9 cellular contexts compared by ENCODE assay signal in the genomic region with DNA sequence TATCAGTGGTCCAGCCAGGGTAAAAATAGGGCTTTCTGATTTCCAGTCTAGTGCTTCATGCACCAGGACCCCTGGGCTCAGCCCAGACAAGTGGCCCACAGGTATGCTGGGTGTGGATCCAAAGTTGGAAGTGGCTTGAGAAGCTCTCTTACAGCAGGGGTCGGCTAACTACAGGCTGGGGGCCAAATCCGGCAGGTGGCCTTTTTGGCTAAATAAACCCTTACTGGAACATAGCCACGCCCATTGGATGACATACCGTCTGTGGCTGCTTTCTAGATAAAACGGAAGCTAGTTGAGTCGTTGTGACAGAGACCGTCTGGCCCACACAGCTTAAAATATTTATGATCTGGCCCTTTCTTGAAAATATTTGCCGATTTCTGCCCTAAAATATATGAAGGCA.
A peak's percentile ranks its signal among the peaks of the same experiment; 100 is the strongest.
DNase-seq lines count a peak whose midpoint lies in the region; ATAC-seq and TF ChIP-seq lines count a peak whose summit lies in the region.
"Had no signal": no experiment of that assay in that cellular context is flagged by ENCODE, and none has a peak within 500 bp of the region (broad histone marks: within the 10 kb centered on the region; RNA-seq: fewer than 3 reads in every experiment).

No MANE protein-coding gene starts in this region.

- H3K27ac Mint-ChIP-seq in stimulated activated memory B cell treated with anti-CD40 and anti-IgM and Interleukin-4, amounts not matched to agents 10 μg/mL and 1 μg/mL and 100 μg/mL, for 72 hours = peak overlapping the region; percentile 57

- WGBS in adrenal gland, 4 donors = 33 to 47% (median 37%) methylated on average over 8 of the region's 8 CpGs

- no peaks in the 10 kb centered on the region for H3K36me3 ChIP-seq in adrenal gland (replicated peaks in 1 of 2)

- H3K4me1 ChIP-seq in adrenal gland (replicated peaks in 1 of 2) = no peaks in the 10 kb centered on the region
- H3K4me1 ChIP-seq: Caco-2 had no signal

- no peaks in the 10 kb centered on the region for H3K27me3 ChIP-seq in adrenal gland

- H3K9me3 Mint-ChIP-seq in stimulated activated memory B cell treated with anti-CD40 and anti-IgM and Interleukin-4, amounts not matched to agents 10 μg/mL and 1 μg/mL and 100 μg/mL, for 72 hours = no peaks in the 10 kb centered on the region

- no peak overlapping the region for H3K4me3 Mint-ChIP-seq in stimulated activated memory B cell treated with anti-CD40 and anti-IgM and Interleukin-4, amounts not matched to agents 10 μg/mL and 1 μg/mL and 100 μg/mL, for 72 hours

- H3K27ac ChIP-seq in adrenal gland = no peak overlapping the region

- peaks cover 16% of the 10 kb centered on the region for H3K4me1 Mint-ChIP-seq in stimulated activated memory B cell treated with anti-CD40 and anti-IgM and Interleukin-4, amounts not matched to agents 10 μg/mL and 1 μg/mL and 100 μg/mL, for 72 hours

- H3K9me3 ChIP-seq in adrenal gland (replicated peaks in 1 of 3) = no peaks in the 10 kb centered on the region
- H3K9me3 ChIP-seq: Caco-2 had no signal

- TF ChIP-seq CTCF in adrenal gland (IDR thresholded peaks at IDR 0.05) = no peak

- DNase-seq in Right ventricle myocardium superior (peak; percentile 43), Right ventricle myocardium inferior (ENCODE audit: missing footprints) (no peak), NCI-H524 treated with DMSO at 0.1 percent for 48 hours (lab: John Stamatoyannopoulos, UW) (peak; percentile 84), adrenal gland (peak in 4 of 7 donors; percentile 10 to 35 (median 24))
- DNase-seq in activated CD8-positive, alpha-beta memory T cell treated with anti-CD3 and anti-CD28 coated beads for 24 hours = no peak
- DNase-seq: Caco-2 had no signal

- no peak overlapping the region for H3K4me3 ChIP-seq in adrenal gland

- no peak for TF ChIP-seq POLR2A in adrenal gland (IDR thresholded peaks at IDR 0.05)

- no peaks in the 10 kb centered on the region for H3K36me3 Mint-ChIP-seq in stimulated activated memory B cell treated with anti-CD40 and anti-IgM and Interleukin-4, amounts not matched to agents 10 μg/mL and 1 μg/mL and 100 μg/mL, for 72 hours

- intact Hi-C loops in Right ventricle myocardium superior (cut with DNase I) = no loop called here
- intact Hi-C loops in Right ventricle myocardium inferior (cut with DNase I) = loop anchor here (5.0 kb wide), 1 partner anchor 211 kb away; the partner anchor contains the start of gene SDK2
- intact Hi-C loops in adrenal gland (cut with DNase I) = loop anchor here (5.0 to 10.0 kb wide), 4 partner anchors 281 to 746 kb away; no protein-coding TSS in a partner anchor

- no peaks in the 10 kb centered on the region for H3K27me3 Mint-ChIP-seq in stimulated activated memory B cell treated with anti-CD40 and anti-IgM and Interleukin-4, amounts not matched to agents 10 μg/mL and 1 μg/mL and 100 μg/mL, for 72 hours

- ATAC-seq in Right ventricle myocardium superior (ENCODE audit: poor library complexity) = no peak
- no peak for ATAC-seq in Right ventricle myocardium inferior
- ATAC-seq in stimulated activated memory B cell treated with anti-CD40 and anti-IgM and Interleukin-4, amounts not matched to agents 10 μg/mL and 1 μg/mL and 100 μg/mL, for 72 hours = no peak
- ATAC-seq in GM21390 (IDR thresholded peaks at IDR 0.05; ENCODE audit: unreplicated experiment) = no peak
- ATAC-seq in HG02763 (IDR thresholded peaks at IDR 0.05; ENCODE audit: unreplicated experiment) = no peak

Comparison
In these comparisons a context has a peak if more than half of its experiments do, and no peak if none do; other contexts are left out.
1. DNase-seq: peak in Right ventricle myocardium superior (single experiment), NCI-H524 treated with DMSO at 0.1 percent for 48 hours (single experiment) and adrenal gland (4 of 7); none in Right ventricle myocardium inferior (single experiment) and activated CD8-positive, alpha-beta memory T cell treated with anti-CD3 and anti-CD28 coated beads for 24 hours (single experiment).